In genomic region chr19:13959962-13960862, GRCh38 we compare ENCODE assay signal across 1 cellular context.
TF ChIP-seq lines count a peak whose summit lies in the region.

No MANE protein-coding gene starts in this region.

TF ChIP-seq in HepG2, 621 proteins besides CTCF, POLR2A, EP300 and RAD21:
- TF ChIP-seq ZBTB33 (CRISPR knock-in tag; IDR thresholded peaks at IDR 0.05) (peak; percentile 80), SALL1 (CRISPR knock-in tag; IDR thresholded peaks at IDR 0.05) (0 out of 2 replicates have a peak, but pooled peaks have one; percentile 13), HNRNPL (IDR thresholded peaks at IDR 0.05; ENCODE audit: low read depth, low read length) (0 out of 2 replicates have a peak, but pooled peaks have one; percentile 49), ZNF616 (CRISPR knock-in tag; IDR thresholded peaks at IDR 0.05; ENCODE audit: low read depth) (no peak), ZNF558 (CRISPR knock-in tag; IDR thresholded peaks at IDR 0.05; ENCODE audit: borderline replicate concordance) (no peak), ZFP62 (CRISPR knock-in tag; IDR thresholded peaks at IDR 0.05) (no peak), ZNF740 (CRISPR knock-in tag; IDR thresholded peaks at IDR 0.05) (peak; percentile 53; the same call in 1 of the 2 replicates), HNRNPH1 (optimal IDR thresholded peaks at IDR 0.05; ENCODE audit: low read depth, low read length) (no peak), PATZ1 (CRISPR knock-in tag; IDR thresholded peaks at IDR 0.05) (0 out of 2 replicates have a peak, but pooled peaks have one; percentile 20), RBM22 (optimal IDR thresholded peaks at IDR 0.05; ENCODE audit: low read length) (peak; percentile 1), FOXA1 (IDR thresholded peaks at IDR 0.05) (no peak), FOXA1 (CRISPR knock-in tag; IDR thresholded peaks at IDR 0.05) (peak; percentile 14; the same call in 1 of the 2 replicates), JUNB (CRISPR knock-in tag; IDR thresholded peaks at IDR 0.05; ENCODE audit: borderline replicate concordance) (no peak), AGO2 (optimal IDR thresholded peaks at IDR 0.05; ENCODE audit: low read depth, low read length) (peak; percentile 84), SMAD1 (CRISPR knock-in tag; IDR thresholded peaks at IDR 0.05; ENCODE audit: borderline replicate concordance, low read depth) (no peak)
TF ChIP-seq in HepG2: peak in this region for 8.
